Comparison of ENCODE assay signal across 1 cellular context in the genomic region with DNA sequence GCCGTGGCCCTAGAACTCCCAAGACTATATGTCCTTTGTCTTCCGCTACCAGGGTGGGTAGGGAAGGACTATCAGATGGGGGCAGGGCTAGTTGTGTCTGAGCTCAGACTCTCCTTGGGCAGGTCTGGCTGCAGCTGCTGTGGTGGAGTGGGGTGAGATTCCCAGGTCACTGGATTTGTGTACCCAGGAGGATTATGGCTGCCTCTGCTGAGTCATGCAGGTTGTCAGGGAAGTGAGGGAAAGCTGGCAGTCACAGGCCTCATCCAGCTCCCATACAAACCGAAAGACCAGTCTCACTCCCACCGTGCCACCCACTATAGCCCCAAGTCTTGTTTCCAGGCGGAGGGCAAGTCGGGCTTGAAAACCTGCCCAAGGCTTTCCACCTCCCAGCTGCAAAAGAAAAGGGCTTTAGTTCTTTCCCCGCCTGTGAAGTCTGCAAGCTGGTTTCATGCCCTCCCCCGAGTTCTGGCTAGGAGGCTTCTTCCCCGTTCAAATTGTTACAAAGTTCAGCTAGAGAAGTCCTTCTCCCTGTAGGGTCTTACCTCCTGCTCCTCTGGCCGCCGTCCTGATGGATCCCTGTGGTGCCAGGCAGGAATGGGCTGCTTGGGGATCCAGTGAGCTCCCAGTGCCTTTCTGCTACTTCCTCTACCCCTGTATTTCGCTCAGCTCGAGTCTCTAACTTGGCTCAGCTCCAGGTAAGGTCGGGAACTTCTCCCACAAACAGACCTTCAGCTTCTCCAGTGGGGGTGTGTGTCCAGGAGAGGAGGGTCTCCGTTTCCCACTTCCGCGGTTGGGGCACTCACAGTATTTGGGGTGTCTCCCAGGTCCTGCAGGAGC.
TF ChIP-seq lines count a peak whose summit lies in the region.

No MANE protein-coding gene starts in this region.

TF ChIP-seq in IMR-90, 13 proteins besides CTCF, POLR2A, EP300 and RAD21:
- TF ChIP-seq CEBPB (IDR thresholded peaks at IDR 0.05; ENCODE audit: low read depth, low read length): no peak
- no peak for TF ChIP-seq CHD1 (IDR thresholded peaks at IDR 0.05; ENCODE audit: low read depth, low read length)
- TF ChIP-seq, protein P1, sequence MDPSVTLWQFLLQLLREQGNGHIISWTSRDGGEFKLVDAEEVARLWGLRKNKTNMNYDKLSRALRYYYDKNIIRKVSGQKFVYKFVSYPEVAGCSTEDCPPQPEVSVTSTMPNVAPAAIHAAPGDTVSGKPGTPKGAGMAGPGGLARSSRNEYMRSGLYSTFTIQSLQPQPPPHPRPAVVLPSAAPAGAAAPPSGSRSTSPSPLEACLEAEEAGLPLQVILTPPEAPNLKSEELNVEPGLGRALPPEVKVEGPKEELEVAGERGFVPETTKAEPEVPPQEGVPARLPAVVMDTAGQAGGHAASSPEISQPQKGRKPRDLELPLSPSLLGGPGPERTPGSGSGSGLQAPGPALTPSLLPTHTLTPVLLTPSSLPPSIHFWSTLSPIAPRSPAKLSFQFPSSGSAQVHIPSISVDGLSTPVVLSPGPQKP (IDR thresholded peaks at IDR 0.05; ENCODE audit: borderline replicate concordance, low read depth, low read length): no peak
- TF ChIP-seq MAZ (IDR thresholded peaks at IDR 0.05; ENCODE audit: borderline replicate concordance, low read depth, low read length): no peak
- TF ChIP-seq NFE2L2 (IDR thresholded peaks at IDR 0.05; ENCODE audit: low read depth, low read length): peak; percentile 31; the same call in 1 of the 2 replicates
- no peak for TF ChIP-seq BHLHE40 (IDR thresholded peaks at IDR 0.05; ENCODE audit: low read depth, low read length)
